Comparison of ENCODE assay signal across 8 cellular contexts in the genomic region with DNA sequence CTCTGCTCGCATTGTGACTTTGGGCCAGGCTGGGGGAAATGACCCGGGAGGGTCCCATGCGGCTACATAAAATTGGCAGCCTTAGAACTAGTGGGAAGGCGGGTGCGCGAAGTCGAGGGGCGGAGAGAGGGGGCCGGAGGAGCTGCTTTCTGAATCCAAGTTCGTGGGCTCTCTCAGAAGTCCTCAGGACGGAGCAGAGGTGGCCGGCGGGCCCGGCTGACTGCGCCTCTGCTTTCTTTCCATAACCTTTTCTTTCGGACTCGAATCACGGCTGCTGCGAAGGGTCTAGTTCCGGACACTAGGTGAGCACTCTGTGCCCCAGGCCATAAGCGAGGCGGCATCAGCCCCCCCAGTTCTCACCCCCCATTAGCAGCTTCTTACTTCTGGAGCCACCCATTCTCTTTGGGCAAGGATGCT. TPM values are rescaled to one million over a fixed set of nuclear protein-coding genes. Genes with fewer than 3 reads are reported as not detected.
DNase-seq lines count a peak whose midpoint lies in the region; ATAC-seq and TF ChIP-seq lines count a peak whose summit lies in the region.

A gene with protein sequence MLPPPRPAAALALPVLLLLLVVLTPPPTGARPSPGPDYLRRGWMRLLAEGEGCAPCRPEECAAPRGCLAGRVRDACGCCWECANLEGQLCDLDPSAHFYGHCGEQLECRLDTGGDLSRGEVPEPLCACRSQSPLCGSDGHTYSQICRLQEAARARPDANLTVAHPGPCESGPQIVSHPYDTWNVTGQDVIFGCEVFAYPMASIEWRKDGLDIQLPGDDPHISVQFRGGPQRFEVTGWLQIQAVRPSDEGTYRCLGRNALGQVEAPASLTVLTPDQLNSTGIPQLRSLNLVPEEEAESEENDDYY (plus strand): TSS at position 176 of the 417 bp plus-strand sequence. CDS start 604 bp downstream, outside the sequence.

- no peak for DNase-seq in HAP-1 (ENCODE audit: low spot score in 2 of 2)
- DNase-seq in WERI-Rb-1: no peak
- no peak for DNase-seq in left ventricle myocardium inferior
- DNase-seq in activated effector memory CD4-positive, alpha-beta T cell treated with anti-CD3 and anti-CD28 coated beads, Interleukin-2, amount 50 U/mL, for 16 hours: no peak
- DNase-seq in D341Med (ENCODE audit: low spot score): no peak

- peak within 1 kb of the TSS; percentile 100 for H3K27ac ChIP-seq in WERI-Rb-1
- peak within 1 kb of the TSS; percentile 99 for H3K27ac ChIP-seq in left ventricle myocardium inferior (replicated peaks)
- H3K27ac ChIP-seq in skin epidermis: peak within 1 kb of the TSS; percentile 51 to 100 (median 97)

- no peaks in the 10 kb centered on the region for H3K9me3 ChIP-seq in HAP-1
- no peaks in the 10 kb centered on the region for H3K9me3 ChIP-seq in WERI-Rb-1 (ENCODE audit: severe bottlenecking)
- H3K9me3 ChIP-seq in left ventricle myocardium inferior (replicated peaks): no peaks in the 10 kb centered on the region

- H3K27me3 ChIP-seq in HAP-1 (ENCODE audit: low read depth): no peaks in the 10 kb centered on the region
- no peaks in the 10 kb centered on the region for H3K27me3 ChIP-seq in WERI-Rb-1 (ENCODE audit: insufficient read depth, low read depth, severe bottlenecking)
- peaks cover 31% of the 10 kb centered on the region for H3K27me3 ChIP-seq in left ventricle myocardium inferior (ENCODE audit: low read depth)

- intact Hi-C loops in left ventricle myocardium inferior (cut with micrococcal nuclease): no loop called here

- peaks cover 43% of the 10 kb centered on the region for H3K4me1 ChIP-seq in HAP-1
- H3K4me1 ChIP-seq in left ventricle myocardium inferior: peaks cover 73% of the 10 kb centered on the region

- TF ChIP-seq CTCF in WERI-Rb-1 (IDR thresholded peaks at IDR 0.05; ENCODE audit: low read depth, low read length) (no peak), left ventricle myocardium inferior (IDR thresholded peaks at IDR 0.05; ENCODE audit: borderline replicate concordance) (no peak)

- in situ Hi-C loops in HAP-1 (cut with MboI; ENCODE audit: low sequenced_read_pairs): no loop called here

- H3K36me3 ChIP-seq in HAP-1 (replicated peaks): peaks cover 3% of the 10 kb centered on the region; the same call in 1 of the 2 replicates
- no peaks in the 10 kb centered on the region for H3K36me3 ChIP-seq in WERI-Rb-1
- no peaks in the 10 kb centered on the region for H3K36me3 ChIP-seq in left ventricle myocardium inferior

- H3K4me3 ChIP-seq in HAP-1 (peak within 1 kb of the TSS; percentile 88), WERI-Rb-1 (ENCODE audit: low read depth, low read length) (peak within 1 kb of the TSS; percentile 77), left ventricle myocardium inferior (peak within 1 kb of the TSS; percentile 88), skin epidermis (peak within 1 kb of the TSS; percentile 51 to 71 (median 63))

- ATAC-seq in GM18867 (IDR thresholded peaks at IDR 0.05; ENCODE audit: unreplicated experiment): no peak
- ATAC-seq in activated CD4-positive, CD25-positive, alpha-beta regulatory T cell treated with anti-CD3 and anti-CD28 coated beads, Interleukin-2, amount 50 U/mL, for 24 hours: no peak

RNA-seq across cellular contexts. Expression of the gene that starts here (rescaled TPM):
- 5.1 TPM for total RNA-seq in left ventricle myocardium inferior
